In genomic region chr19:7069042-7069903, GRCh38 we compare ENCODE assay signal across 7 cellular contexts. TPM values are rescaled to one million over a fixed set of nuclear protein-coding genes. Genes with fewer than 3 reads are reported as not detected.
DNase-seq lines count a peak whose midpoint lies in the region; ATAC-seq and TF ChIP-seq lines count a peak whose summit lies in the region.

ZNF557 (plus strand) TSS chr19:7069703; CDS start chr19:7075075, 5,372 bp downstream.

- no peaks in the 10 kb centered on the region for H4K20me1 ChIP-seq in hepatocyte (ENCODE audit: insufficient read depth, poor library complexity, severe bottlenecking)

- H3K79me2 ChIP-seq in hepatocyte, result peaks cover 14% of the 10 kb centered on the region

- WGBS in hepatocyte (ENCODE audit: low lambda C conversion rate, missing lambda C conversion rate), result 2% methylated on average over 50 of the region's 56 CpGs

- TF ChIP-seq CTCF in astrocyte of the cerebellum (IDR thresholded peaks at IDR 0.05; ENCODE audit: low read depth, low read length, missing control alignments) (no peak), hepatocyte (IDR thresholded peaks at IDR 0.05; ENCODE audit: poor library complexity) (no peak)

- peak; percentile 84 for DNase-seq in NCI-H2029 treated with DMSO at 0.1 percent for 48 hours (lab: John Stamatoyannopoulos, UW)
- DNase-seq in T-helper 22 cell (ENCODE audit: low read depth), result peak; percentile 98
- peak; percentile 92 for DNase-seq in astrocyte of the cerebellum (ENCODE audit: low read depth)
- DNase-seq in hepatocyte (ENCODE audit: low spot score), result peak; percentile 99
- peak; percentile 86 for DNase-seq in renal cortical epithelial cell (ENCODE audit: low read depth)

- peaks cover 8% of the 10 kb centered on the region for H3K36me3 ChIP-seq in hepatocyte (replicated peaks; ENCODE audit: insufficient read depth, low read depth)

- peaks cover 7% of the 10 kb centered on the region for H3K9me3 ChIP-seq in hepatocyte (ENCODE audit: low read depth)

- H3K27ac ChIP-seq in hepatocyte, result peak within 1 kb of the TSS; percentile 87

- peak; percentile 57 for ATAC-seq in GM18508 (IDR thresholded peaks at IDR 0.05; ENCODE audit: insufficient read depth, unreplicated experiment)
- peak; percentile 94 for ATAC-seq in HG02981 (IDR thresholded peaks at IDR 0.05; ENCODE audit: unreplicated experiment)

- in situ Hi-C loops in astrocyte of the cerebellum (cut with HindIII; ENCODE audit: low sequenced_read_pairs), result no loop called here

- peak within 1 kb of the TSS; percentile 91 for H2AFZ ChIP-seq in hepatocyte

- H3K9me2 ChIP-seq in hepatocyte (replicated peaks; ENCODE audit: insufficient read depth), result peaks cover 4% of the 10 kb centered on the region

- H3K4me2 ChIP-seq in hepatocyte, result peak within 1 kb of the TSS; percentile 91

- H3K4me3 ChIP-seq in astrocyte of the cerebellum (ENCODE audit: low read depth, low read length) (peak within 1 kb of the TSS; percentile 95), hepatocyte (peak within 1 kb of the TSS; percentile 87)

- peaks cover 5% of the 10 kb centered on the region for H3K4me1 ChIP-seq in hepatocyte (ENCODE audit: insufficient read depth)

- no peaks in the 10 kb centered on the region for H3K27me3 ChIP-seq in hepatocyte

RNA-seq across cellular contexts. Expression of gene ZNF557, which starts in this region (rescaled TPM):
- total RNA-seq in hepatocyte (8.3 and 9.5 TPM in 2 replicates), renal cortical epithelial cell (18.4 and 21.6 TPM in 2 replicates)
- polyA plus RNA-seq in hepatocyte, result 3.4 and 3.5 TPM in 2 replicates

Comparison
In these comparisons a context has a peak if more than half of its experiments do, and no peak if none do; other contexts are left out.
1. Peak in every context shown above with its lines: DNase-seq, ATAC-seq, H3K4me3 ChIP-seq and H3K27ac ChIP-seq.